26 cellular contexts compared by ENCODE assay signal in genomic region chr6:4925580-4925979, GRCh38.
DNase-seq lines count a peak whose midpoint lies in the region; TF ChIP-seq lines count a peak whose summit lies in the region.
"Had no signal": no experiment of that assay in that cellular context is flagged by ENCODE, and none has a peak within 500 bp of the region (broad histone marks: within the 10 kb centered on the region; RNA-seq: fewer than 3 reads in every experiment).

No MANE protein-coding gene starts in this region.

- H3K4me3 Mint-ChIP-seq in endodermal cell (no peak overlapping the region), type B pancreatic cell (no peak overlapping the region)
- H3K4me3 Mint-ChIP-seq: activated CD4-positive, alpha-beta T cell treated with anti-CD3 and anti-CD28 coated beads for 36 hours; activated CD8-positive, alpha-beta T cell treated with anti-CD3 and anti-CD28 coated beads for 36 hours; activated naive CD4-positive, alpha-beta T cell treated with anti-CD3 and anti-CD28 coated beads, Interleukin-2, amount 10 ng/mL, durations not matched to agents 7 days and 5 days; activated T-helper 17 cell treated with anti-CD3 and anti-CD28 coated beads, Interleukin-2, amount 50 U/mL, for 72 hours; CD4-positive, CD25-positive, alpha-beta regulatory T cell; dendritic cell treated with granulocyte-macrophage colony-stimulating factor and Interleukin-4, amounts not matched to agents 40 ng/mL and 50 ng/mL, for 4 days; HFFc6 had no signal

- no peaks in the 10 kb centered on the region for H3K9me3 Mint-ChIP-seq in endodermal cell
- no peaks in the 10 kb centered on the region for H3K9me3 Mint-ChIP-seq in type B pancreatic cell
- H3K9me3 Mint-ChIP-seq: activated CD8-positive, alpha-beta T cell treated with anti-CD3 and anti-CD28 coated beads for 36 hours; activated naive CD4-positive, alpha-beta T cell treated with anti-CD3 and anti-CD28 coated beads, Interleukin-2, amount 10 ng/mL, durations not matched to agents 7 days and 5 days; activated T-helper 17 cell treated with anti-CD3 and anti-CD28 coated beads, Interleukin-2, amount 50 U/mL, for 72 hours; CD4-positive, CD25-positive, alpha-beta regulatory T cell; dendritic cell treated with granulocyte-macrophage colony-stimulating factor and Interleukin-4, amounts not matched to agents 40 ng/mL and 50 ng/mL, for 4 days; HFFc6 had no signal

- H3K36me3 Mint-ChIP-seq in endodermal cell (ENCODE audit: low read depth) (peaks cover 9% of the 10 kb centered on the region), type B pancreatic cell (peaks cover 24% of the 10 kb centered on the region)
- H3K36me3 Mint-ChIP-seq: activated naive CD4-positive, alpha-beta T cell treated with anti-CD3 and anti-CD28 coated beads, Interleukin-2, amount 10 ng/mL, durations not matched to agents 7 days and 5 days had no signal

- H3K4me1 ChIP-seq in HUES64 (ENCODE audit: insufficient read depth, low read length) (peaks cover 47% of the 10 kb centered on the region), endodermal cell (ENCODE audit: control insufficient read depth, insufficient read depth, low read length) (peaks cover 3% of the 10 kb centered on the region), iPS DF 6.9 (ENCODE audit: control insufficient read depth, insufficient read depth, low read length) (peaks cover 11% of the 10 kb centered on the region)
- H3K4me1 ChIP-seq: adrenal gland, parathyroid adenoma, tibial artery had no signal

- no peaks in the 10 kb centered on the region for H3K27me3 ChIP-seq in HUES64 (ENCODE audit: insufficient read depth, low read length)
- H3K27me3 ChIP-seq in endodermal cell (ENCODE audit: control insufficient read depth, insufficient read depth, low read length, poor library complexity, severe bottlenecking), result no peaks in the 10 kb centered on the region
- H3K27me3 ChIP-seq in iPS DF 6.9 (ENCODE audit: control insufficient read depth, insufficient read depth, low read length), result no peaks in the 10 kb centered on the region
- H3K27me3 ChIP-seq: adrenal gland, esophagus muscularis mucosa, spleen, tibial artery had no signal

- in situ Hi-C loops in KBM-7 (cut with MboI; ENCODE audit: low pct_unique_long_range_greater_than_20kb, low sequenced_read_pairs), result no loop called here

- no peak overlapping the region for H3K9ac ChIP-seq in HUES64 (ENCODE audit: low read depth, low read length)
- no peak overlapping the region for H3K9ac ChIP-seq in endodermal cell (ENCODE audit: extremely low read depth, low read length, poor library complexity, severe bottlenecking)
- H3K9ac ChIP-seq: parathyroid adenoma had no signal

- H3K27ac Mint-ChIP-seq in endodermal cell (no peak overlapping the region), type B pancreatic cell (peak overlapping the region; percentile 51)
- H3K27ac Mint-ChIP-seq: activated CD4-positive, alpha-beta T cell treated with anti-CD3 and anti-CD28 coated beads for 36 hours; activated CD8-positive, alpha-beta T cell treated with anti-CD3 and anti-CD28 coated beads for 36 hours; activated naive CD4-positive, alpha-beta T cell treated with anti-CD3 and anti-CD28 coated beads, Interleukin-2, amount 10 ng/mL, durations not matched to agents 7 days and 5 days; activated T-helper 17 cell treated with anti-CD3 and anti-CD28 coated beads, Interleukin-2, amount 50 U/mL, for 72 hours; dendritic cell treated with granulocyte-macrophage colony-stimulating factor and Interleukin-4, amounts not matched to agents 40 ng/mL and 50 ng/mL, for 4 days; HFFc6 had no signal

- H3K27ac ChIP-seq in HUES64 (ENCODE audit: low read depth, low read length) (peak overlapping the region; percentile 8; the same call in 1 of the 2 replicates), endodermal cell (ENCODE audit: low read depth, low read length) (no peak overlapping the region), iPS DF 6.9 (ENCODE audit: low read length) (no peak overlapping the region)
- H3K27ac ChIP-seq: adrenal gland, esophagus muscularis mucosa, parathyroid adenoma, spleen, tibial artery had no signal

- H3K27me3 Mint-ChIP-seq in endodermal cell (ENCODE audit: insufficient read depth) (no peaks in the 10 kb centered on the region), type B pancreatic cell (no peaks in the 10 kb centered on the region)
- H3K27me3 Mint-ChIP-seq: activated CD4-positive, alpha-beta T cell treated with anti-CD3 and anti-CD28 coated beads for 36 hours; activated CD8-positive, alpha-beta T cell treated with anti-CD3 and anti-CD28 coated beads for 36 hours; activated naive CD4-positive, alpha-beta T cell treated with anti-CD3 and anti-CD28 coated beads, Interleukin-2, amount 10 ng/mL, durations not matched to agents 7 days and 5 days; activated T-helper 17 cell treated with anti-CD3 and anti-CD28 coated beads, Interleukin-2, amount 50 U/mL, for 72 hours; CD4-positive, CD25-positive, alpha-beta regulatory T cell; dendritic cell treated with granulocyte-macrophage colony-stimulating factor and Interleukin-4, amounts not matched to agents 40 ng/mL and 50 ng/mL, for 4 days had no signal

- H3K4me1 Mint-ChIP-seq in endodermal cell (peaks cover 30% of the 10 kb centered on the region), type B pancreatic cell (ENCODE audit: unreplicated experiment) (peaks cover 23% of the 10 kb centered on the region)

- H3K36me3 ChIP-seq in HUES64 (ENCODE audit: insufficient read depth, low read length) (no peaks in the 10 kb centered on the region), endodermal cell (ENCODE audit: control insufficient read depth, insufficient read depth, low read length) (no peaks in the 10 kb centered on the region), iPS DF 6.9 (ENCODE audit: control insufficient read depth, insufficient read depth, low read length) (no peaks in the 10 kb centered on the region)
- H3K36me3 ChIP-seq: adrenal gland, esophagus muscularis mucosa, spleen, tibial artery had no signal

- H3K4me3 ChIP-seq in HUES64 (ENCODE audit: low read length) (no peak overlapping the region), endodermal cell (ENCODE audit: low read length) (no peak overlapping the region), iPS DF 6.9 (ENCODE audit: low read length) (no peak overlapping the region)
- H3K4me3 ChIP-seq: adrenal gland, esophagus muscularis mucosa, spleen, tibial artery had no signal

- peak; percentile 85 for DNase-seq in endodermal cell
- DNase-seq in iPS DF 6.9 (ENCODE audit: low read depth, low spot score), result peak; percentile 70
- DNase-seq in type B pancreatic cell (ENCODE audit: extremely low spot score, unreplicated experiment), result no peak
- DNase-seq in GM20000 (ENCODE audit: low spot score), result no peak
- DNase-seq in NK-92 treated with Interleukin-12 subunit alpha and Interleukin-12 subunit beta, amount 100 ng/mL, for 24 hours (lab: John Stamatoyannopoulos, UW), result no peak
- DNase-seq in KBM-7, result no peak
- DNase-seq: activated CD4-positive, alpha-beta T cell treated with anti-CD3 and anti-CD28 coated beads for 36 hours; activated CD8-positive, alpha-beta T cell treated with anti-CD3 and anti-CD28 coated beads for 36 hours; activated naive CD4-positive, alpha-beta T cell treated with anti-CD3 and anti-CD28 coated beads, Interleukin-2, amount 10 ng/mL, durations not matched to agents 7 days and 5 days; adrenal gland; Calu3; CD4-positive, CD25-positive, alpha-beta regulatory T cell; foreskin fibroblast; GF-D8; HFFc6; mesenchymal stem cell; NCI-H1105 treated with DMSO at 0.1 percent for 48 hours; NCI-H524 treated with DMSO at 0.1 percent for 48 hours; SHP77; spleen; tibial artery had no signal

- no peak for TF ChIP-seq CTCF in endodermal cell (conservative IDR thresholded peaks at IDR 0.05)
- no peak for TF ChIP-seq CTCF in type B pancreatic cell (conservative IDR thresholded peaks at IDR 0.05)
- TF ChIP-seq CTCF in GM20000 (IDR thresholded peaks at IDR 0.05; ENCODE audit: extremely low read depth, missing control alignments), result no peak

- no peaks in the 10 kb centered on the region for H3K9me3 ChIP-seq in HUES64 (ENCODE audit: insufficient read depth, low read depth, low read length)
- no peaks in the 10 kb centered on the region for H3K9me3 ChIP-seq in endodermal cell (ENCODE audit: control insufficient read depth, low read length)
- H3K9me3 ChIP-seq in iPS DF 6.9 (ENCODE audit: control insufficient read depth, insufficient read depth, low read length), result no peaks in the 10 kb centered on the region; the same call in 1 of the 2 replicates
- H3K9me3 ChIP-seq: adrenal gland, esophagus muscularis mucosa, spleen, tibial artery had no signal

- 27% methylated on average over 12 of the region's 12 CpGs for WGBS in HUES64
- 58 to 71% methylated on average over 11 to 12 of the region's 12 CpGs for WGBS in endodermal cell (ENCODE audit: insufficient coverage in 1 of 2, insufficient read length in 1 of 2), 2 experiments
- WGBS in iPS DF 6.9 (ENCODE audit: insufficient coverage, insufficient read length), result no CpG with 5 or more reads among the region's 12 CpGs

Comparison
In these comparisons a context has a peak if more than half of its experiments do, and no peak if none do; other contexts are left out.
1. DNase-seq: peak in endodermal cell (single experiment) and iPS DF 6.9 (single experiment); none in type B pancreatic cell (single experiment), GM20000 (single experiment), NK-92 treated with Interleukin-12 subunit alpha and Interleukin-12 subunit beta, amount 100 ng/mL, for 24 hours (single experiment) and KBM-7 (single experiment).